ENCODE assay signal across 1 cellular context in the genomic region with DNA sequence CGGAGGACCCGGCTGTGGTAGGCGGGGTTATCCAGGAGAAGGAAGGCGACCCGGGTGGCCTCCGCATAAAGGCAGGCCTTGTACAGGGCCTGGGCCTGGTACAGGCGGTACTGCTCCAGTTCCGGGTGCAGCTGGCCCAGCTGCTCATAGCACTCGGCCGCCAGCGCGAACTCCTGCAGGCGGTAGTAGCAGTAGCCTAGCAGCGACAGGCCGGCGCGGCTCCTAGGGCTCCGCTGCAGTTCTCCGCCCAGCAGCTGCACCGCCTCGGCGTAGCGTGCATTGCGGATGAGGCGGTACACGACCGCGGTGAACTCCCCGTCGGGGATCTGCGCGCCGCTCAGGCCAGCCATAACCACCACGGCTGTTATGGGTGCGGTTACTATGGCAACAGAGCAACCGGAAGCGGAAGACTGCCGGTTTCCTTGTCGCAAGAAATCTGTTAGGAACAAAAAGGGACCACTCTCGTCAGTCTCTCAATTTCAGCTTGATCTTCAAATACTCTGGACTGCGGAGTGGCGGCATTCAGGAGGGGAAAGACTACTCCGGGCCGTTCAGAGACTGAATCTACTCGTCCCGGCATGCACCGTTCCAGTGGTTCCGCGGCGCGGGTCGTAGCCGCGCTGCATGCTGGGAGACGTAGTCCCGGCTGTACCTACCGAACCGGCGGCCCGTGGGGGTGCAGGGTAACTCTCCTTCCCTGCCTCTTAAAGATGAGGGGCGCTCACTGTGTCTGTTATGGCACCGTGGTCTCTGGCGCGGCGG.
TF ChIP-seq lines count a peak whose summit lies in the region.

No MANE protein-coding gene starts in this region.

TF ChIP-seq in K562, 482 proteins besides CTCF, POLR2A, EP300 and RAD21 (continued from another document and continues in another):
- TF ChIP-seq, protein P1, sequence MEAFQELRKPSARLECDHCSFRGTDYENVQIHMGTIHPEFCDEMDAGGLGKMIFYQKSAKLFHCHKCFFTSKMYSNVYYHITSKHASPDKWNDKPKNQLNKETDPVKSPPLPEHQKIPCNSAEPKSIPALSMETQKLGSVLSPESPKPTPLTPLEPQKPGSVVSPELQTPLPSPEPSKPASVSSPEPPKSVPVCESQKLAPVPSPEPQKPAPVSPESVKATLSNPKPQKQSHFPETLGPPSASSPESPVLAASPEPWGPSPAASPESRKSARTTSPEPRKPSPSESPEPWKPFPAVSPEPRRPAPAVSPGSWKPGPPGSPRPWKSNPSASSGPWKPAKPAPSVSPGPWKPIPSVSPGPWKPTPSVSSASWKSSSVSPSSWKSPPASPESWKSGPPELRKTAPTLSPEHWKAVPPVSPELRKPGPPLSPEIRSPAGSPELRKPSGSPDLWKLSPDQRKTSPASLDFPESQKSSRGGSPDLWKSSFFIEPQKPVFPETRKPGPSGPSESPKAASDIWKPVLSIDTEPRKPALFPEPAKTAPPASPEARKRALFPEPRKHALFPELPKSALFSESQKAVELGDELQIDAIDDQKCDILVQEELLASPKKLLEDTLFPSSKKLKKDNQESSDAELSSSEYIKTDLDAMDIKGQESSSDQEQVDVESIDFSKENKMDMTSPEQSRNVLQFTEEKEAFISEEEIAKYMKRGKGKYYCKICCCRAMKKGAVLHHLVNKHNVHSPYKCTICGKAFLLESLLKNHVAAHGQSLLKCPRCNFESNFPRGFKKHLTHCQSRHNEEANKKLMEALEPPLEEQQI (IDR thresholded peaks at IDR 0.05): no peak
- no peak for TF ChIP-seq ZNF77 (CRISPR knock-in tag; IDR thresholded peaks at IDR 0.05)
- TF ChIP-seq MBD2 (IDR thresholded peaks at IDR 0.05; ENCODE audit: borderline replicate concordance, low read depth): peak; percentile 69
- TF ChIP-seq, protein P2, sequence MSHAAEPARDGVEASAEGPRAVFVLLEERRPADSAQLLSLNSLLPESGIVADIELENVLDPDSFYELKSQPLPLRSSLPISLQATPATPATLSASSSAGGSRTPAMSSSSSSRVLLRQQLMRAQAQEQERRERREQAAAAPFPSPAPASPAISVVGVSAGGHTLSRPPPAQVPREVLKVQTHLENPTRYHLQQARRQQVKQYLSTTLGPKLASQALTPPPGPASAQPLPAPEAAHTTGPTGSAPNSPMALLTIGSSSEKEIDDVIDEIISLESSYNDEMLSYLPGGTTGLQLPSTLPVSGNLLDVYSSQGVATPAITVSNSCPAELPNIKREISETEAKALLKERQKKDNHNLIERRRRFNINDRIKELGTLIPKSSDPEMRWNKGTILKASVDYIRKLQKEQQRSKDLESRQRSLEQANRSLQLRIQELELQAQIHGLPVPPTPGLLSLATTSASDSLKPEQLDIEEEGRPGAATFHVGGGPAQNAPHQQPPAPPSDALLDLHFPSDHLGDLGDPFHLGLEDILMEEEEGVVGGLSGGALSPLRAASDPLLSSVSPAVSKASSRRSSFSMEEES (CRISPR knock-in tag; IDR thresholded peaks at IDR 0.05): no peak
- TF ChIP-seq STAT5B (CRISPR knock-in tag; IDR thresholded peaks at IDR 0.05): no peak
- TF ChIP-seq ZBTB8A (IDR thresholded peaks at IDR 0.05; ENCODE audit: partially characterized antibody): no peak
- TF ChIP-seq PHB (CRISPR knock-in tag; IDR thresholded peaks at IDR 0.05): no peak
- no peak for TF ChIP-seq ZNF778 (CRISPR knock-in tag; IDR thresholded peaks at IDR 0.05)
- TF ChIP-seq, protein P3, sequence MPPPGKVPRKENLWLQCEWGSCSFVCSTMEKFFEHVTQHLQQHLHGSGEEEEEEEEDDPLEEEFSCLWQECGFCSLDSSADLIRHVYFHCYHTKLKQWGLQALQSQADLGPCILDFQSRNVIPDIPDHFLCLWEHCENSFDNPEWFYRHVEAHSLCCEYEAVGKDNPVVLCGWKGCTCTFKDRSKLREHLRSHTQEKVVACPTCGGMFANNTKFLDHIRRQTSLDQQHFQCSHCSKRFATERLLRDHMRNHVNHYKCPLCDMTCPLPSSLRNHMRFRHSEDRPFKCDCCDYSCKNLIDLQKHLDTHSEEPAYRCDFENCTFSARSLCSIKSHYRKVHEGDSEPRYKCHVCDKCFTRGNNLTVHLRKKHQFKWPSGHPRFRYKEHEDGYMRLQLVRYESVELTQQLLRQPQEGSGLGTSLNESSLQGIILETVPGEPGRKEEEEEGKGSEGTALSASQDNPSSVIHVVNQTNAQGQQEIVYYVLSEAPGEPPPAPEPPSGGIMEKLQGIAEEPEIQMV (tag; conservative IDR thresholded peaks at IDR 0.05; ENCODE audit: low read depth): peak; percentile 91
- TF ChIP-seq ZNF23 (CRISPR knock-in tag; IDR thresholded peaks at IDR 0.05): peak; percentile 15; the same call in 1 of the 2 replicates
- TF ChIP-seq ZNF24 (IDR thresholded peaks at IDR 0.05): no peak
- 0 out of 2 replicates have a peak, but pooled peaks have one; percentile 19 for TF ChIP-seq ZNF41 (CRISPR knock-in tag; conservative IDR thresholded peaks at IDR 0.05)
- no peak for TF ChIP-seq NFRKB (IDR thresholded peaks at IDR 0.05; ENCODE audit: low read depth)
- TF ChIP-seq HDAC3 (IDR thresholded peaks at IDR 0.05; ENCODE audit: borderline replicate concordance, partially characterized antibody): no peak
- TF ChIP-seq FOXA1 (IDR thresholded peaks at IDR 0.05; ENCODE audit: borderline replicate concordance): no peak
- peak; percentile 11 to 88 (median 67) for TF ChIP-seq YY1 (IDR thresholded peaks at IDR 0.05; ENCODE audit: borderline replicate concordance in 1 of 3, control insufficient read depth in 1 of 3, extremely low read depth in 1 of 3, insufficient read depth in 3 of 3, insufficient read length in 1 of 3, insufficient replicate concordance in 2 of 3, low read depth in 1 of 3, low read length in 2 of 3)
- no peak for TF ChIP-seq TFAM (CRISPR knock-in tag; conservative IDR thresholded peaks at IDR 0.05)
- TF ChIP-seq NR4A1 (CRISPR knock-in tag; IDR thresholded peaks at IDR 0.05): no peak
- TF ChIP-seq NR4A1 (tag; IDR thresholded peaks at IDR 0.05): no peak
- peak; percentile 98 for TF ChIP-seq ELF1 (tag; IDR thresholded peaks at IDR 0.05)
- TF ChIP-seq ZNF707 (CRISPR knock-in tag; conservative IDR thresholded peaks at IDR 0.05): 0 out of 2 replicates have a peak, but pooled peaks have one; percentile 5
- TF ChIP-seq BMI1 (IDR thresholded peaks at IDR 0.05; ENCODE audit: low read length): peak; percentile 93
- no peak; the same call in 1 of the 2 replicates for TF ChIP-seq ZBTB1 (CRISPR knock-in tag; IDR thresholded peaks at IDR 0.05; ENCODE audit: borderline replicate concordance, low read depth)
- TF ChIP-seq NFYB (IDR thresholded peaks at IDR 0.05; ENCODE audit: extremely low read depth, insufficient read length): no peak
- TF ChIP-seq STAG1 (CRISPR knock-in tag; IDR thresholded peaks at IDR 0.05; ENCODE audit: borderline replicate concordance): no peak
- no peak for TF ChIP-seq ESRRB (CRISPR knock-in tag; IDR thresholded peaks at IDR 0.05; ENCODE audit: borderline replicate concordance)
- TF ChIP-seq, protein P4, sequence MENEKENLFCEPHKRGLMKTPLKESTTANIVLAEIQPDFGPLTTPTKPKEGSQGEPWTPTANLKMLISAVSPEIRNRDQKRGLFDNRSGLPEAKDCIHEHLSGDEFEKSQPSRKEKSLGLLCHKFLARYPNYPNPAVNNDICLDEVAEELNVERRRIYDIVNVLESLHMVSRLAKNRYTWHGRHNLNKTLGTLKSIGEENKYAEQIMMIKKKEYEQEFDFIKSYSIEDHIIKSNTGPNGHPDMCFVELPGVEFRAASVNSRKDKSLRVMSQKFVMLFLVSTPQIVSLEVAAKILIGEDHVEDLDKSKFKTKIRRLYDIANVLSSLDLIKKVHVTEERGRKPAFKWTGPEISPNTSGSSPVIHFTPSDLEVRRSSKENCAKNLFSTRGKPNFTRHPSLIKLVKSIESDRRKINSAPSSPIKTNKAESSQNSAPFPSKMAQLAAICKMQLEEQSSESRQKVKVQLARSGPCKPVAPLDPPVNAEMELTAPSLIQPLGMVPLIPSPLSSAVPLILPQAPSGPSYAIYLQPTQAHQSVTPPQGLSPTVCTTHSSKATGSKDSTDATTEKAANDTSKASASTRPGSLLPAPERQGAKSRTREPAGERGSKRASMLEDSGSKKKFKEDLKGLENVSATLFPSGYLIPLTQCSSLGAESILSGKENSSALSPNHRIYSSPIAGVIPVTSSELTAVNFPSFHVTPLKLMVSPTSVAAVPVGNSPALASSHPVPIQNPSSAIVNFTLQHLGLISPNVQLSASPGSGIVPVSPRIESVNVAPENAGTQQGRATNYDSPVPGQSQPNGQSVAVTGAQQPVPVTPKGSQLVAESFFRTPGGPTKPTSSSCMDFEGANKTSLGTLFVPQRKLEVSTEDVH (IDR thresholded peaks at IDR 0.05; ENCODE audit: low read depth, partially characterized antibody): peak; percentile 92
- TF ChIP-seq ETS1 (conservative IDR thresholded peaks at IDR 0.05; ENCODE audit: control insufficient read depth, low read depth, low read length): peak; percentile 93; the same call in 1 of the 2 replicates
- no peak for TF ChIP-seq ILK (tag; IDR thresholded peaks at IDR 0.05; ENCODE audit: borderline replicate concordance, low read depth)
- TF ChIP-seq POLR2B (IDR thresholded peaks at IDR 0.05; ENCODE audit: low read depth, partially characterized antibody): peak; percentile 65
- peak; percentile 90 for TF ChIP-seq CREB3L1 (IDR thresholded peaks at IDR 0.05; ENCODE audit: borderline replicate concordance, low read depth)
- TF ChIP-seq NCOA6 (IDR thresholded peaks at IDR 0.05): peak; percentile 96
- TF ChIP-seq, protein P5, sequence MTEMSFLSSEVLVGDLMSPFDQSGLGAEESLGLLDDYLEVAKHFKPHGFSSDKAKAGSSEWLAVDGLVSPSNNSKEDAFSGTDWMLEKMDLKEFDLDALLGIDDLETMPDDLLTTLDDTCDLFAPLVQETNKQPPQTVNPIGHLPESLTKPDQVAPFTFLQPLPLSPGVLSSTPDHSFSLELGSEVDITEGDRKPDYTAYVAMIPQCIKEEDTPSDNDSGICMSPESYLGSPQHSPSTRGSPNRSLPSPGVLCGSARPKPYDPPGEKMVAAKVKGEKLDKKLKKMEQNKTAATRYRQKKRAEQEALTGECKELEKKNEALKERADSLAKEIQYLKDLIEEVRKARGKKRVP (CRISPR knock-in tag; IDR thresholded peaks at IDR 0.05): peak; percentile 41; the same call in 1 of the 2 replicates
- no peak for TF ChIP-seq ZNF780A (CRISPR knock-in tag; IDR thresholded peaks at IDR 0.05)
- TF ChIP-seq, protein P6, sequence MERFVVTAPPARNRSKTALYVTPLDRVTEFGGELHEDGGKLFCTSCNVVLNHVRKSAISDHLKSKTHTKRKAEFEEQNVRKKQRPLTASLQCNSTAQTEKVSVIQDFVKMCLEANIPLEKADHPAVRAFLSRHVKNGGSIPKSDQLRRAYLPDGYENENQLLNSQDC (CRISPR knock-in tag; IDR thresholded peaks at IDR 0.05): no peak
- no peak for TF ChIP-seq FOSL1 (tag; conservative IDR thresholded peaks at IDR 0.05)
- TF ChIP-seq SRSF1 (IDR thresholded peaks at IDR 0.05; ENCODE audit: low read depth, low read length): no peak
- TF ChIP-seq ZNF436 (CRISPR knock-in tag; IDR thresholded peaks at IDR 0.05): no peak
- TF ChIP-seq, protein P7, sequence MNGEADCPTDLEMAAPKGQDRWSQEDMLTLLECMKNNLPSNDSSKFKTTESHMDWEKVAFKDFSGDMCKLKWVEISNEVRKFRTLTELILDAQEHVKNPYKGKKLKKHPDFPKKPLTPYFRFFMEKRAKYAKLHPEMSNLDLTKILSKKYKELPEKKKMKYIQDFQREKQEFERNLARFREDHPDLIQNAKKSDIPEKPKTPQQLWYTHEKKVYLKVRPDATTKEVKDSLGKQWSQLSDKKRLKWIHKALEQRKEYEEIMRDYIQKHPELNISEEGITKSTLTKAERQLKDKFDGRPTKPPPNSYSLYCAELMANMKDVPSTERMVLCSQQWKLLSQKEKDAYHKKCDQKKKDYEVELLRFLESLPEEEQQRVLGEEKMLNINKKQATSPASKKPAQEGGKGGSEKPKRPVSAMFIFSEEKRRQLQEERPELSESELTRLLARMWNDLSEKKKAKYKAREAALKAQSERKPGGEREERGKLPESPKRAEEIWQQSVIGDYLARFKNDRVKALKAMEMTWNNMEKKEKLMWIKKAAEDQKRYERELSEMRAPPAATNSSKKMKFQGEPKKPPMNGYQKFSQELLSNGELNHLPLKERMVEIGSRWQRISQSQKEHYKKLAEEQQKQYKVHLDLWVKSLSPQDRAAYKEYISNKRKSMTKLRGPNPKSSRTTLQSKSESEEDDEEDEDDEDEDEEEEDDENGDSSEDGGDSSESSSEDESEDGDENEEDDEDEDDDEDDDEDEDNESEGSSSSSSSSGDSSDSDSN (IDR thresholded peaks at IDR 0.05; ENCODE audit: borderline replicate concordance in 1 of 2, low read depth in 2 of 2, low read length in 2 of 2): 0 out of 4 replicates have a peak, but pooled peaks of 1 of the 2 experiments have one; percentile 33
- peak; percentile 76 for TF ChIP-seq CREB1 (IDR thresholded peaks at IDR 0.05)
- TF ChIP-seq CREB1 (CRISPR knock-in tag; IDR thresholded peaks at IDR 0.05): no peak
- TF ChIP-seq ZNF695 (CRISPR knock-in tag; IDR thresholded peaks at IDR 0.05): no peak
- TF ChIP-seq IRF2 (CRISPR knock-in tag; IDR thresholded peaks at IDR 0.05): no peak
- no peak for TF ChIP-seq ZNF121 (CRISPR knock-in tag; conservative IDR thresholded peaks at IDR 0.05)
- TF ChIP-seq HIVEP1 (CRISPR knock-in tag; IDR thresholded peaks at IDR 0.05): no peak
- TF ChIP-seq MBD1 (CRISPR knock-in tag; IDR thresholded peaks at IDR 0.05): no peak
